ENCODE assay signal across 23 cellular contexts in the genomic region with DNA sequence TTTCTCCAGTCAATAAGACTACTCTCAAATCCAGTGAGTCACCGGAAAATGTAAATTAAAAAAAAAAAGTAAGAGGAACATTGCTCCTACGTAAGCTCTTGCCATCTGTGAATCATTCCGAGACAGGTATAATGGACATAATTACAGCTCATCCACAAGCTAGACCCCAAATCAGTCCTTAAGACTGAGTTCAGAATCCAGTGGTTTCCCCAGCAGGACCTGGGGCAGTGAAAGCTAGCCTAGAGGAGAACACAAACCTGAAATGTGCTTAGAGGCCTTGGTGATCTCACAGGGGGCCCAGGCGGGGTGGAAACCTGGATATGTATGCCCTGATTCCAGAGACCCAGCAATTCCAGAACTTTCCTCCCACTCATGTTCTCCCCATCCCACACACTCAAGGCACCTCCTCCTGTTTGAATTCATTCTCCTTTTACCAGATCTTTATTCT.
A peak's percentile ranks its signal among the peaks of the same experiment; 100 is the strongest.
DNase-seq lines count a peak whose midpoint lies in the region; ATAC-seq and TF ChIP-seq lines count a peak whose summit lies in the region.
"Had no signal": no experiment of that assay in that cellular context is flagged by ENCODE, and none has a peak within 500 bp of the region (broad histone marks: within the 10 kb centered on the region; RNA-seq: fewer than 3 reads in every experiment).

No MANE protein-coding gene starts in this region.

- H3K9me3 ChIP-seq in adipocyte (ENCODE audit: control insufficient read depth, low read length): no peaks in the 10 kb centered on the region
- H3K9me3 ChIP-seq in naive thymus-derived CD4-positive, alpha-beta T cell (ENCODE audit: control insufficient read depth in 2 of 3, low read length in 3 of 3): no peaks in the 10 kb centered on the region
- H3K9me3 ChIP-seq: gastrocnemius medialis, thyroid gland had no signal

- H3K4me1 ChIP-seq in adipocyte (ENCODE audit: control insufficient read depth, insufficient read depth, low read length) (no peaks in the 10 kb centered on the region), foreskin keratinocyte (peaks cover 4% of the 10 kb centered on the region)
- H3K4me1 ChIP-seq in naive thymus-derived CD4-positive, alpha-beta T cell (ENCODE audit: control insufficient read depth in 2 of 2, insufficient read depth in 2 of 2, low read length in 2 of 2): no peaks in the 10 kb centered on the region

- H3K27ac Mint-ChIP-seq in activated CD4-positive, alpha-beta T cell treated with anti-CD3 and anti-CD28 coated beads for 36 hours: no peak overlapping the region
- no peak overlapping the region for H3K27ac Mint-ChIP-seq in naive thymus-derived CD4-positive, alpha-beta T cell
- H3K27ac Mint-ChIP-seq: activated naive CD4-positive, alpha-beta T cell treated with anti-CD3 and anti-CD28 coated beads, Interleukin-2, amount 10 ng/mL, durations not matched to agents 7 days and 5 days; CD14-positive monocyte; T-helper 17 cell had no signal

- no peak for TF ChIP-seq CTCF in foreskin keratinocyte (conservative IDR thresholded peaks at IDR 0.05)

- no peak for DNase-seq in activated CD4-positive, alpha-beta T cell treated with anti-CD3 and anti-CD28 coated beads for 36 hours
- DNase-seq in activated CD4-positive, alpha-beta T cell treated with anti-CD3 and anti-CD28 coated beads for 48 hours: no peak
- peak; percentile 50 for DNase-seq in adipocyte (ENCODE audit: low read depth)
- DNase-seq in foreskin keratinocyte: peak; percentile 67 to 84
- DNase-seq in NCI-H187 (lab: John Stamatoyannopoulos, UW): no peak
- no peak for DNase-seq in naive thymus-derived CD4-positive, alpha-beta T cell
- no peak for DNase-seq in NCI-H2196 (lab: John Stamatoyannopoulos, UW; ENCODE audit: unreplicated experiment)
- DNase-seq: activated CD8-positive, alpha-beta memory T cell treated with anti-CD3 and anti-CD28 coated beads, Interleukin-2, amount 50 U/mL, for 48 hours; activated naive CD4-positive, alpha-beta T cell treated with anti-CD3 and anti-CD28 coated beads, Interleukin-2, amount 10 ng/mL, durations not matched to agents 7 days and 5 days; DND-41; effector CD8-positive, alpha-beta T cell; gastrocnemius medialis; midbrain; MV-4-11; NCI-H2081 treated with DMSO at 0.1 percent for 48 hours; NCI-H82; stimulated activated CD4-positive, alpha-beta T cell treated with anti-CD3 and anti-CD28 coated beads, Interleukin-4, amount 100 ng/mL, for 4 hours; T-helper 17 cell; thyroid gland had no signal

- intact Hi-C loops in activated CD4-positive, alpha-beta T cell treated with anti-CD3 and anti-CD28 coated beads for 36 hours (cut with DNase I, micrococcal nuclease): no loop called here
- intact Hi-C loops in naive thymus-derived CD4-positive, alpha-beta T cell (cut with micrococcal nuclease): no loop called here

- H3K4me1 Mint-ChIP-seq in activated CD4-positive, alpha-beta T cell treated with anti-CD3 and anti-CD28 coated beads for 36 hours: no peaks in the 10 kb centered on the region
- H3K4me1 Mint-ChIP-seq in naive thymus-derived CD4-positive, alpha-beta T cell: no peaks in the 10 kb centered on the region
- H3K4me1 Mint-ChIP-seq: activated naive CD4-positive, alpha-beta T cell treated with anti-CD3 and anti-CD28 coated beads, Interleukin-2, amount 10 ng/mL, durations not matched to agents 7 days and 5 days; T-helper 17 cell had no signal

- H3K27me3 ChIP-seq in adipocyte (replicated peaks; ENCODE audit: control insufficient read depth, insufficient read depth, low read length) (no peaks in the 10 kb centered on the region), foreskin keratinocyte (no peaks in the 10 kb centered on the region)
- no peaks in the 10 kb centered on the region for H3K27me3 ChIP-seq in naive thymus-derived CD4-positive, alpha-beta T cell (ENCODE audit: control insufficient read depth in 2 of 2, insufficient read depth in 2 of 2, low read length in 2 of 2)
- H3K27me3 ChIP-seq: cardiac muscle cell, gastrocnemius medialis, thyroid gland had no signal

- H3K9me3 Mint-ChIP-seq in activated CD4-positive, alpha-beta T cell treated with anti-CD3 and anti-CD28 coated beads for 36 hours (ENCODE audit: low read depth): no peaks in the 10 kb centered on the region
- H3K9me3 Mint-ChIP-seq in naive thymus-derived CD4-positive, alpha-beta T cell: peaks cover 0 to 3% (median 0%) of the 10 kb centered on the region in 11 donors
- H3K9me3 Mint-ChIP-seq: activated naive CD4-positive, alpha-beta T cell treated with anti-CD3 and anti-CD28 coated beads, Interleukin-2, amount 10 ng/mL, durations not matched to agents 7 days and 5 days had no signal

- peak overlapping the region; percentile 19 for H3K27ac ChIP-seq in foreskin keratinocyte
- H3K27ac ChIP-seq in naive thymus-derived CD4-positive, alpha-beta T cell (ENCODE audit: low read depth, low read length): no peak overlapping the region
- H3K27ac ChIP-seq: cardiac muscle cell, gastrocnemius medialis, thyroid gland had no signal

- CTCF ChIA-PET in activated CD4-positive, alpha-beta T cell treated with anti-CD3 and anti-CD28 coated beads for 36 hours (lab: Charles Lee): no interaction called here
- CTCF ChIA-PET in naive thymus-derived CD4-positive, alpha-beta T cell (lab: Charles Lee): interaction anchor here (0.6 to 0.7 kb wide), 2 partner anchors 13 to 820 kb away, joined by 3 read pairs; no protein-coding TSS in a partner anchor

- POLR2A ChIA-PET in activated CD4-positive, alpha-beta T cell treated with anti-CD3 and anti-CD28 coated beads for 36 hours (lab: Charles Lee): no interaction called here
- POLR2A ChIA-PET in naive thymus-derived CD4-positive, alpha-beta T cell (lab: Charles Lee): no interaction called here

- H3K4me3 ChIP-seq in adipocyte (ENCODE audit: low read length): no peak overlapping the region
- no peak overlapping the region for H3K4me3 ChIP-seq in naive thymus-derived CD4-positive, alpha-beta T cell (ENCODE audit: low read length)
- H3K4me3 ChIP-seq: cardiac muscle cell, gastrocnemius medialis, thyroid gland had no signal

- ATAC-seq in activated CD4-positive, alpha-beta T cell treated with anti-CD3 and anti-CD28 coated beads for 36 hours: peak; percentile 51
- ATAC-seq in foreskin keratinocyte (peak; percentile 75), GM18873 (IDR thresholded peaks at IDR 0.05; ENCODE audit: low FRiP score, unreplicated experiment) (no peak)
- ATAC-seq in naive thymus-derived CD4-positive, alpha-beta T cell: no peak
- ATAC-seq: gastrocnemius medialis, HepG2, T-helper 17 cell had no signal

- H3K27me3 Mint-ChIP-seq in activated CD4-positive, alpha-beta T cell treated with anti-CD3 and anti-CD28 coated beads for 36 hours: no peaks in the 10 kb centered on the region
- H3K27me3 Mint-ChIP-seq in naive thymus-derived CD4-positive, alpha-beta T cell: peaks cover 0 to 6% (median 0%) of the 10 kb centered on the region in 5 donors

- no peaks in the 10 kb centered on the region for H3K36me3 ChIP-seq in adipocyte (ENCODE audit: control insufficient read depth, insufficient read depth, low read length, severe bottlenecking)
- no peaks in the 10 kb centered on the region for H3K36me3 ChIP-seq in naive thymus-derived CD4-positive, alpha-beta T cell (ENCODE audit: control insufficient read depth in 2 of 3, insufficient read depth in 3 of 3, low read length in 3 of 3)
- H3K36me3 ChIP-seq: cardiac muscle cell, gastrocnemius medialis, thyroid gland had no signal

- H3K36me3 Mint-ChIP-seq in activated CD4-positive, alpha-beta T cell treated with anti-CD3 and anti-CD28 coated beads for 36 hours (ENCODE audit: low read depth): no peaks in the 10 kb centered on the region
- peaks cover 0 to 4% (median 0%) of the 10 kb centered on the region in 5 donors for H3K36me3 Mint-ChIP-seq in naive thymus-derived CD4-positive, alpha-beta T cell
- H3K36me3 Mint-ChIP-seq: activated naive CD4-positive, alpha-beta T cell treated with anti-CD3 and anti-CD28 coated beads, Interleukin-2, amount 10 ng/mL, durations not matched to agents 7 days and 5 days; CD14-positive monocyte had no signal

- no peak overlapping the region for H3K9ac ChIP-seq in adipocyte (ENCODE audit: low read length)

- H3K4me3 Mint-ChIP-seq in activated CD4-positive, alpha-beta T cell treated with anti-CD3 and anti-CD28 coated beads for 36 hours: no peak overlapping the region
- H3K4me3 Mint-ChIP-seq in naive thymus-derived CD4-positive, alpha-beta T cell: no peak overlapping the region
- H3K4me3 Mint-ChIP-seq: activated naive CD4-positive, alpha-beta T cell treated with anti-CD3 and anti-CD28 coated beads, Interleukin-2, amount 10 ng/mL, durations not matched to agents 7 days and 5 days; CD14-positive monocyte; T-helper 17 cell had no signal

Comparison
In these comparisons a context has a peak if more than half of its experiments do, and no peak if none do; other contexts are left out.
1. ATAC-seq: peak in activated CD4-positive, alpha-beta T cell treated with anti-CD3 and anti-CD28 coated beads for 36 hours (single experiment) and foreskin keratinocyte (single experiment); none in naive thymus-derived CD4-positive, alpha-beta T cell (single experiment) and GM18873 (single experiment).
2. DNase-seq: peak in adipocyte (single experiment) and foreskin keratinocyte (2 of 2); none in activated CD4-positive, alpha-beta T cell treated with anti-CD3 and anti-CD28 coated beads for 36 hours (single experiment), activated CD4-positive, alpha-beta T cell treated with anti-CD3 and anti-CD28 coated beads for 48 hours (single experiment), NCI-H187 (0 of 2), naive thymus-derived CD4-positive, alpha-beta T cell (0 of 9) and NCI-H2196 (single experiment).